Comparison of ENCODE assay signal across 8 cellular contexts in the genomic region with DNA sequence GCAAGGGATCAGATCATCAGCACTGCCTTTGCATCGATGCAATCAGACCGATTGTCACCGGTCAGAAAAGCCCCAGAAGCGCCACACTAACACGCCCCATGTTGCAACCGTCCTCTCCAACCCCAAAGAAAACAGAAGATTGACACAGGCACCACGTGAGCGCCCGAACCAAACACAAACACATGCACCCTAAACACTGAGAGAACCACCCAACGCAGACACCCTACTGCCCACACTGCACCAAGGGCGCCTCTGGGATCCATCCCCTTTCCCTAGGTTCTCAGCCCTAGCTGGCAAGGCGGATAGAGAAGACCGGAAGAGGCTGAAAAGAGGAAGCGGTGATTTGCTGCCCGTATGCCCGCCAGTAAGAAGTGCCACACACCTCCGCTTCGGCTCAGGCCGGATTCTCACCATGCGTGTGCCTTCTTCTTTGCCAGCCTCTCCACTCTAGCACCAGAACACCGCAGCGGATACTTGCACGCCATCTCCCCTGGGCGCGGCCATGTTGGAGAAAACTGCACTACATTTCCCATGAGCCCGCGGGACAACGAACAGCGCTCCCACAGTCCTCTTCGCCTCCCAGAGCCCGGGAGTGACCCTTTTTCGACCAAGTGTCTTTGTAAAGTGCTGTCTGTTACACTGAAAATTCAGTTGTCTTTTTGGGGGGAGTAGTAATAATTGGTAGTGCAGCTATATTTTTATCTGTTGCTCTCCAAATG. TPM values are rescaled to one million over a fixed set of nuclear protein-coding genes. Genes with fewer than 3 reads are reported as not detected.
A peak's percentile ranks its signal among the peaks of the same experiment; 100 is the strongest.
DNase-seq lines count a peak whose midpoint lies in the region; ATAC-seq lines count a peak whose summit lies in the region.

A gene with protein sequence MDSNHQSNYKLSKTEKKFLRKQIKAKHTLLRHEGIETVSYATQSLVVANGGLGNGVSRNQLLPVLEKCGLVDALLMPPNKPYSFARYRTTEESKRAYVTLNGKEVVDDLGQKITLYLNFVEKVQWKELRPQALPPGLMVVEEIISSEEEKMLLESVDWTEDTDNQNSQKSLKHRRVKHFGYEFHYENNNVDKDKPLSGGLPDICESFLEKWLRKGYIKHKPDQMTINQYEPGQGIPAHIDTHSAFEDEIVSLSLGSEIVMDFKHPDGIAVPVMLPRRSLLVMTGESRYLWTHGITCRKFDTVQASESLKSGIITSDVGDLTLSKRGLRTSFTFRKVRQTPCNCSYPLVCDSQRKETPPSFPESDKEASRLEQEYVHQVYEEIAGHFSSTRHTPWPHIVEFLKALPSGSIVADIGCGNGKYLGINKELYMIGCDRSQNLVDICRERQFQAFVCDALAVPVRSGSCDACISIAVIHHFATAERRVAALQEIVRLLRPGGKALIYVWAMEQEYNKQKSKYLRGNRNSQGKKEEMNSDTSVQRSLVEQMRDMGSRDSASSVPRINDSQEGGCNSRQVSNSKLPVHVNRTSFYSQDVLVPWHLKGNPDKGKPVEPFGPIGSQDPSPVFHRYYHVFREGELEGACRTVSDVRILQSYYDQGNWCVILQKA (minus strand): TSS at position 517 of the 719 bp plus-strand sequence. CDS start 4,842 bp downstream, outside the sequence.

- DNase-seq in CD4-positive, alpha-beta memory T cell: peak; percentile 74 to 86 (median 77)
- peak; percentile 56 for DNase-seq in NK-92 treated with Interleukin-12 subunit alpha and Interleukin-12 subunit beta, amount 100 ng/mL, for 24 hours (lab: John Stamatoyannopoulos, UW)
- peak; percentile 38 to 52 (median 41) for DNase-seq in activated CD8-positive, alpha-beta memory T cell treated with anti-CD3 and anti-CD28 coated beads for 48 hours (ENCODE audit: low read depth in 2 of 3, low spot score in 2 of 3)
- DNase-seq in middle frontal gyrus (ENCODE audit: extremely low spot score, low spot score): peak; percentile 72
- DNase-seq in stimulated activated CD8-positive, alpha-beta memory T cell treated with anti-CD3 and anti-CD28 coated beads, Interleukin-2, amount 100 ng/mL, for 1 hour (ENCODE audit: low read depth in 2 of 2): peak; percentile 50 to 55

- ATAC-seq in GM19438 (IDR thresholded peaks at IDR 0.05; ENCODE audit: low read depth, unreplicated experiment) (peak; percentile 74), HG03565 (IDR thresholded peaks at IDR 0.05; ENCODE audit: unreplicated experiment) (peak; percentile 63)

- POLR2A ChIA-PET in CD4-positive, alpha-beta memory T cell (lab: Charles Lee; ENCODE audit: partially characterized antibody): interaction anchor here (0.6 to 4.1 kb wide), 3 partner anchors 9 to 190 kb away, joined by 3 to 23 read pairs (median 4); a partner anchor contains a TSS

- H3K27ac ChIP-seq in CD4-positive, alpha-beta memory T cell (ENCODE audit: low read depth, low read length): peak within 1 kb of the TSS; percentile 58

- H3K4me1 ChIP-seq in CD4-positive, alpha-beta memory T cell (ENCODE audit: insufficient read depth, low read length): peaks cover 28% of the 10 kb centered on the region

- peaks cover 0 to 10% of the 10 kb centered on the region in 2 donors for H3K36me3 Mint-ChIP-seq in CD4-positive, alpha-beta memory T cell

- in situ Hi-C loops in endometrial microvascular endothelial cells (cut with HindIII; ENCODE audit: inconsistent ontology term, low pct_unique_long_range_greater_than_20kb, low sequenced_read_pairs): no loop called here

- H3K36me3 ChIP-seq in CD4-positive, alpha-beta memory T cell (ENCODE audit: insufficient read depth, low read length): no peaks in the 10 kb centered on the region

- CTCF ChIA-PET in CD4-positive, alpha-beta memory T cell (lab: Charles Lee; ENCODE audit: partially characterized antibody): interaction anchor here (0.9 to 7.2 kb wide), 9 partner anchors 9 to 176 kb away, joined by 3 to 76 read pairs (median 4); a partner anchor contains a TSS

- peak within 1 kb of the TSS; percentile 94 to 98 (median 96) for H3K4me3 Mint-ChIP-seq in CD4-positive, alpha-beta memory T cell

- H3K27ac Mint-ChIP-seq in CD4-positive, alpha-beta memory T cell: peak within 1 kb of the TSS; percentile 89 to 97 (median 95)

- intact Hi-C loops in CD4-positive, alpha-beta memory T cell (cut with micrococcal nuclease): loop anchor here (1.0 to 10.0 kb wide), 6 partner anchors 108 to 1099 kb away; a partner anchor contains a TSS

- peak within 1 kb of the TSS; percentile 68 to 73 for H3K4me3 ChIP-seq in CD4-positive, alpha-beta memory T cell (ENCODE audit: low read length in 2 of 2)

- H3K27me3 Mint-ChIP-seq in CD4-positive, alpha-beta memory T cell: no peaks in the 10 kb centered on the region

- H3K4me1 Mint-ChIP-seq in CD4-positive, alpha-beta memory T cell: peaks cover 23 to 43% (median 40%) of the 10 kb centered on the region in 4 donors

- H3K9me3 ChIP-seq in CD4-positive, alpha-beta memory T cell (ENCODE audit: control insufficient read depth in 1 of 2, low read length in 2 of 2): no peaks in the 10 kb centered on the region

- no peaks in the 10 kb centered on the region for H3K9me3 Mint-ChIP-seq in CD4-positive, alpha-beta memory T cell

- H3K27me3 ChIP-seq in CD4-positive, alpha-beta memory T cell (ENCODE audit: insufficient read depth, low read length): no peaks in the 10 kb centered on the region

RNA-seq across cellular contexts. Expression of the gene that starts here (rescaled TPM):
- 10 to 100 TPM; 14.6 to 15.2 TPM for total RNA-seq in CD4-positive, alpha-beta memory T cell
- polyA plus RNA-seq in CD4-positive, alpha-beta memory T cell: 10 to 100 TPM in 1 of 2 donors, 1 to 10 TPM in 1; 3.5 to 11.9 TPM
- 13.7 TPM for total RNA-seq in endometrial microvascular endothelial cells (ENCODE audit: inconsistent ontology term)

Comparison
In these comparisons a context has a peak if more than half of its experiments do, and no peak if none do; other contexts are left out.
1. Peak in every context shown above with its lines: DNase-seq, ATAC-seq, H3K4me3 ChIP-seq and H3K27ac ChIP-seq.